ENCODE assay signal across 9 cellular contexts in the genomic region with DNA sequence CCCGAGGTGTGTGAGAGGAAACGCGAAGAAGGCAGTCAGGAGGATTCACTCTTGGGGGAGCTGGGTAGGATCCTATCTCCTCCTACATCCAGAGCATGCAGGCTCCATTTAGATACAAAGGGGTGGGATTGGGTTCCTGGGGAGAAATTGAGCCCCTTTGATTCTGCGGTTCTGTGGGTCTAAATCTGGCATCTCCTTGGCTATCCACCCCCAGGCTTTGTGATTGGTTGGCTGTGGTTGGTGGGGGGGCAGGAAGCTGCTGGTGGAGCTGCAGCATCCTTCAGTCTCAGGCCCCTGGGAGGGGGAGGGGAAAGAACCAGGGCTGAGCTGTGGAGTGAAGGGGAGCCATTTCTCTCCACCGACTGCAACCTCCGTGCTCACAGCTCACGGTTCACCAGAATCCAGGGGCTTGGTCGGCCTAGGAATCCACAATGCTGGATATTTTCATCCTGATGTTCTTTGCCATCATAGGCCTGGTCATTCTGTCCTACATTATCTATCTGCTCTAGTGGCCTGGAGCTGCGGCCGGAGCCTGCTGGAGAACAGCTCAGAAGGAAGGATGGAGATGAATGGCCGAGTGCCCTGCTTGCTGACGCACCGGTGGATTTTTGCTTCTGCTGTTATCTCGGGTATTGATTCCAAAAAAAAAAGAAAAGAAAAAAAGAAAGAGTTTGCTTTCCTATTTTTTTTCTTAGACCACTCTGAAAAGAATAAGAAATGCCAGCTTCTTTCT.
DNase-seq lines count a peak whose midpoint lies in the region; ATAC-seq, FAIRE-seq and TF ChIP-seq lines count a peak whose summit lies in the region.
"Had no signal": no experiment of that assay in that cellular context is flagged by ENCODE, and none has a peak within 500 bp of the region (broad histone marks: within the 10 kb centered on the region; RNA-seq: fewer than 3 reads in every experiment).

A gene (plus strand): TSS at position 352 of the 733 bp plus-strand sequence.

- no peak for TF ChIP-seq CTCF in coronary artery (IDR thresholded peaks at IDR 0.05)
- no peak for TF ChIP-seq CTCF in natural killer cell (IDR thresholded peaks at IDR 0.05)

- H3K27ac Mint-ChIP-seq in natural killer cell = peak within 1 kb of the TSS; percentile 38 to 68

- FAIRE-seq in urothelium cell line (lab: Jason Lieb, UNC) = no peak

- peak within 1 kb of the TSS; percentile 36 for H3K4me3 ChIP-seq in coronary artery

- H3K4me1 Mint-ChIP-seq in natural killer cell = peaks cover 24 to 42% of the 10 kb centered on the region in 2 donors

- no peaks in the 10 kb centered on the region for H3K36me3 Mint-ChIP-seq in natural killer cell

- peak within 1 kb of the TSS; percentile 59 to 90 for H3K27ac ChIP-seq in coronary artery

- H3K4me3 Mint-ChIP-seq in natural killer cell = peak within 1 kb of the TSS; percentile 19

- intact Hi-C loops in natural killer cell (cut with micrococcal nuclease) = no loop called here

- H3K9me3 Mint-ChIP-seq in natural killer cell = no peaks in the 10 kb centered on the region

- ATAC-seq in natural killer cell (peak in 2 of 3 donors; percentile 40 to 41), GM21619 (IDR thresholded peaks at IDR 0.05; ENCODE audit: unreplicated experiment) (no peak), HG03095 (IDR thresholded peaks at IDR 0.05; ENCODE audit: unreplicated experiment) (no peak), HG03159 (IDR thresholded peaks at IDR 0.05; ENCODE audit: unreplicated experiment) (no peak)

- no peaks in the 10 kb centered on the region for H3K27me3 Mint-ChIP-seq in natural killer cell (ENCODE audit: low read depth in 2 of 2)

- peak in 5 of 6 experiments; percentile 15 to 64 (median 53) for DNase-seq in stimulated activated naive CD4-positive, alpha-beta T cell (lab: John Stamatoyannopoulos, UW)
- no peak for DNase-seq in stimulated activated naive CD4-positive, alpha-beta T cell treated with Interleukin-2 at 50 U/mL for 16 hours (lab: John Stamatoyannopoulos, UW)
- DNase-seq in coronary artery (ENCODE audit: low spot score) (no peak), natural killer cell (no peak), urothelium cell line (ENCODE audit: low spot score) (no peak)
- DNase-seq: Caco-2 had no signal

Comparison
In these comparisons a context has a peak if more than half of its experiments do, and no peak if none do; other contexts are left out.
1. DNase-seq: peak in stimulated activated naive CD4-positive, alpha-beta T cell (5 of 6); none in stimulated activated naive CD4-positive, alpha-beta T cell treated with Interleukin-2 at 50 U/mL for 16 hours (single experiment), coronary artery (single experiment), natural killer cell (single experiment) and urothelium cell line (single experiment).
2. ATAC-seq: peak in natural killer cell (2 of 3); none in GM21619 (single experiment), HG03095 (single experiment) and HG03159 (single experiment).